In the genomic region with DNA sequence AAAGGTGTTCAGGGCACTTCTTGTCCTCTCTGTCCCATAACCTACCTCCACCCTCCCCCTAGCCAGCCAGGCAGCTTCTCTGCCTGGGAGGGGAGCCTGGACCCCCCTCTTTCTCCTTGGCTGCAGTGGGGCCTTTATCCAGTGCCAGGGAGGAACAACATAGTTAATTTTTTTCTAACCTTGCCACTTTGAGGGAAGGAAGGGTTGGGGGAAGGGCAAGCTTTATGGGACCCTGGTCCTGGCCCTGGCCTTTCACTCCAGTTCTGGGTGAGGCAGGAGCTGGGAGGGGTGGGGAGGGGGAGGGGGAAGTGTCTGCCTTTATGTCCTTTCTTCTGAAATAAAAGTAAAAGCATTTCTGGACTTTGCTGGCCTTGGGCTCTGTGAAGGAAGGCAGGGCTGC, we compare ENCODE assay signal across 21 cellular contexts. TPM values are rescaled to one million over a fixed set of nuclear protein-coding genes. Genes with fewer than 3 reads are reported as not detected.
"Had no signal": no experiment of that assay in that cellular context is flagged by ENCODE, and none has a peak within 500 bp of the region (broad histone marks: within the 10 kb centered on the region; RNA-seq: fewer than 3 reads in every experiment).

No MANE protein-coding gene starts in this region.

- H3K9me3 Mint-ChIP-seq: activated naive CD4-positive, alpha-beta T cell treated with anti-CD3 and anti-CD28 coated beads, Interleukin-2, amount 10 ng/mL, durations not matched to agents 7 days and 5 days; natural killer cell had no signal

- H3K36me3 Mint-ChIP-seq: natural killer cell had no signal

- H3K4me3 ChIP-seq: adrenal gland, colonic mucosa, left lung, suprapubic skin, upper lobe of right lung had no signal

- H3K9me3 ChIP-seq: adrenal gland, colonic mucosa, left lung, suprapubic skin, upper lobe of right lung had no signal

- H3K27ac Mint-ChIP-seq: activated CD8-positive, alpha-beta memory T cell treated with anti-CD3 and anti-CD28 coated beads, Interleukin-2, amount 10 ng/mL, durations not matched to agents 7 days and 5 days; activated naive CD4-positive, alpha-beta T cell treated with anti-CD3 and anti-CD28 coated beads, Interleukin-2, amount 10 ng/mL, durations not matched to agents 7 days and 5 days; natural killer cell had no signal

- H3K27ac ChIP-seq: colonic mucosa, left lung, suprapubic skin, upper lobe of right lung had no signal

- DNase-seq: activated CD4-positive, alpha-beta T cell treated with anti-CD3 and anti-CD28 coated beads for 1 hour; activated CD4-positive, alpha-beta T cell treated with anti-CD3 and anti-CD28 coated beads, Interleukin-2, amount 50 U/mL, for 48 hours; activated CD8-positive, alpha-beta memory T cell treated with anti-CD3 and anti-CD28 coated beads, Interleukin-2, amount 10 ng/mL, durations not matched to agents 7 days and 5 days; activated naive CD4-positive, alpha-beta T cell treated with anti-CD3 and anti-CD28 coated beads, Interleukin-2, amount 10 ng/mL, durations not matched to agents 7 days and 5 days; activated T-cell treated with anti-CD3 and anti-CD28 coated beads, Interleukin-2, amount 50 U/mL, for 1 hour; adrenal gland; caudate nucleus; colonic mucosa; hippocampal formation; kidney; left lung; natural killer cell; stimulated activated CD4-positive, alpha-beta T cell treated with anti-CD3 and anti-CD28 coated beads, Interleukin-15, amount 100 ng/mL, for 24 hours; stimulated activated CD4-positive, alpha-beta T cell treated with anti-CD3 and anti-CD28 coated beads, Interleukin-4, amount 100 ng/mL, for 1 hour; stimulated activated naive CD4-positive, alpha-beta T cell treated with Interleukin-2 at 50 U/mL for 16 hours; upper lobe of right lung had no signal

- ATAC-seq: activated CD8-positive, alpha-beta memory T cell treated with anti-CD3 and anti-CD28 coated beads, Interleukin-2, amount 10 ng/mL, durations not matched to agents 7 days and 5 days; esophagus mucosa; left lung; natural killer cell; upper lobe of right lung had no signal

- H3K4me3 Mint-ChIP-seq: activated CD8-positive, alpha-beta memory T cell treated with anti-CD3 and anti-CD28 coated beads, Interleukin-2, amount 10 ng/mL, durations not matched to agents 7 days and 5 days; activated naive CD4-positive, alpha-beta T cell treated with anti-CD3 and anti-CD28 coated beads, Interleukin-2, amount 10 ng/mL, durations not matched to agents 7 days and 5 days had no signal

RNA-seq across cellular contexts. Expression of a gene that starts 4.5 kb away (rescaled TPM):
- total RNA-seq: esophagus mucosa, glomerular endothelial cell, left lung, natural killer cell, posterior vena cava, skeletal muscle tissue, upper lobe of right lung had no signal

RNA-seq across cellular contexts. Expression of a gene that starts 19.2 kb away (rescaled TPM):
- total RNA-seq: activated CD8-positive, alpha-beta memory T cell treated with anti-CD3 and anti-CD28 coated beads, Interleukin-2, amount 10 ng/mL, durations not matched to agents 7 days and 5 days; colonic mucosa; esophagus mucosa; glomerular endothelial cell; kidney; left lung; natural killer cell; posterior vena cava; skeletal muscle tissue; suprapubic skin; upper lobe of right lung had no signal

RNA-seq across cellular contexts. Expression of a gene that starts 39.9 kb away (rescaled TPM):
- total RNA-seq: activated CD8-positive, alpha-beta memory T cell treated with anti-CD3 and anti-CD28 coated beads, Interleukin-2, amount 10 ng/mL, durations not matched to agents 7 days and 5 days; adrenal gland; esophagus mucosa; glomerular endothelial cell; left lung; natural killer cell; posterior vena cava; skeletal muscle tissue; suprapubic skin; upper lobe of right lung had no signal
